ENCODE assay signal across 8 cellular contexts in the genomic region with DNA sequence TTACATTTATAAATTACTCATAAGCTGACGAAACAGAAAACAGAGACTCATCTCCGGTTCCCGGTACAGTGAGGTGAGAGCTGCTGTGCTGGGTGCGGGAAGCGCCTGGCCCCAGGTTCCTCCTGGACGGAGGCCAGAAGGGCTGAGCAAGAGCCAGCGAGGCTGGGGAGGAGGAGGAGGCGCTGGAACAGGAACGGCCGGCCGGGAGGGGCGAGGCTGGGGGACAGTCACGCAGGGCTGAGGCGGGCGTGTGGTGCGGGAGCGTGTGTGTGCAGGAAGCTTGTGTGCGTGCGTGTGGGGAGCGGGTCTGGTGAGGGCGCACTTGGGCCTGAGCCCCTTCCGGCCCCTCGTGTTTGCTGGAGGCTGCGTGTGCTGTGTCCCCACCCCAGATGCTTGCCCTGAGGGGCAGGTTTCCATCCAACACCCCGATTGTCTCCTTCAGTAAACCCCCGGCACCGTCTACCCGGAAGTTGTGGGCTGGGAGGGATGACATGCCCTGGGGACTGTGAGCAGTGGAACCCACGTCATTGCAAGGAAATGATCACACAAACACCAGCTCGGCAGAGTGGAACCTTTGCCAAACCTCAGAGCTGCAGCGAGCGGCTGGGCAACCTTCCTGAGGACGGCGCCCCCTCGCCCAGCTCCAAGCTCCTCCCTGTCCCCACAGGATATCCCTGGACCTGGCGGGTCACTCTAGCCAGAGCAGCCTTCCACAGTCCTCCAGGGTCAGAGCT. TPM values are rescaled to one million over a fixed set of nuclear protein-coding genes. Genes with fewer than 3 reads are reported as not detected.
DNase-seq lines count a peak whose midpoint lies in the region; ATAC-seq, FAIRE-seq and TF ChIP-seq lines count a peak whose summit lies in the region.

No MANE protein-coding gene starts in this region.

- TF ChIP-seq POLR2A in H54 (IDR thresholded peaks at IDR 0.05; ENCODE audit: low read depth, low read length) (peak; percentile 54), right lobe of liver (IDR thresholded peaks at IDR 0.05) (peak; percentile 84)

- peak overlapping the region; percentile 85 to 91 (median 88) for H3K27ac ChIP-seq in right lobe of liver

- ATAC-seq in right lobe of liver: peak; percentile 74 to 78 (median 76)

- H3K27me3 ChIP-seq in right lobe of liver: no peaks in the 10 kb centered on the region

- WGBS in right lobe of liver (ENCODE audit: insufficient coverage, low coverage, low lambda C conversion rate, missing lambda C conversion rate): 12% methylated on average over 19 of the region's 36 CpGs

- FAIRE-seq in H54 (lab: Jason Lieb, UNC): no peak

- peak; percentile 96 for DNase-seq in EL
- DNase-seq in H54 (ENCODE audit: insufficient read length, low spot score): peak; percentile 93
- peak; percentile 62 for DNase-seq in NCI-H2029 treated with DMSO at 0.1 percent for 48 hours (lab: John Stamatoyannopoulos, UW)
- DNase-seq in activated CD4-positive, alpha-beta T cell treated with anti-CD3 and anti-CD28 coated beads for 48 hours: peak; percentile 95
- DNase-seq in choroid plexus epithelial cell (ENCODE audit: low read depth): peak; percentile 94
- peak; percentile 88 to 93 (median 88) for DNase-seq in right lobe of liver
- DNase-seq in stimulated activated CD4-positive, alpha-beta T cell treated with anti-CD3 and anti-CD28 coated beads, TNF-alpha, amount 100 ng/mL, for 24 hours (ENCODE audit: low read depth in 3 of 3): peak; percentile 82 to 92 (median 89)
- no peak for DNase-seq in NCI-H128 (lab: John Stamatoyannopoulos, UW; ENCODE audit: unreplicated experiment)

- H3K9me3 ChIP-seq in right lobe of liver: no peaks in the 10 kb centered on the region

- H3K4me3 ChIP-seq in choroid plexus epithelial cell (ENCODE audit: low read depth, low read length): peak overlapping the region; percentile 56
- peak overlapping the region; percentile 21 to 38 (median 38) for H3K4me3 ChIP-seq in right lobe of liver

- intact Hi-C loops in right lobe of liver (cut with DNase I): no loop called here

- H3K4me1 ChIP-seq in right lobe of liver: peaks cover 0 to 38% (median 13%) of the 10 kb centered on the region in 4 donors

- TF ChIP-seq CTCF in choroid plexus epithelial cell (conservative IDR thresholded peaks at IDR 0.05; ENCODE audit: low read depth, low read length): no peak
- TF ChIP-seq CTCF in right lobe of liver (IDR thresholded peaks at IDR 0.05): no peak

- no peaks in the 10 kb centered on the region for H3K36me3 ChIP-seq in right lobe of liver

RNA-seq across cellular contexts. Expression of gene CD7, which starts 19.4 kb away (rescaled TPM):
- 1 to 10 TPM in 4 of 6 experiments, under 1 TPM in 2; 0.31 to 3.2 (median 1.3) TPM for total RNA-seq in right lobe of liver

RNA-seq across cellular contexts. Expression of gene CSNK1D, which starts 24.5 kb away (rescaled TPM):
- 10 to 100 TPM; 32.7 to 73.0 (median 45.9) TPM for total RNA-seq in right lobe of liver

RNA-seq across cellular contexts. Expression of gene SECTM1, which starts 35.6 kb away (rescaled TPM):
- 1 to 10 TPM; 3.9 to 7.4 (median 5.8) TPM for total RNA-seq in right lobe of liver
